20 cellular contexts compared by ENCODE assay signal in genomic region chr1:62178372-62178771, GRCh38. TPM values are rescaled to one million over a fixed set of nuclear protein-coding genes. Genes with fewer than 3 reads are reported as not detected.
DNase-seq lines count a peak whose midpoint lies in the region; ATAC-seq and TF ChIP-seq lines count a peak whose summit lies in the region.
"Had no signal": no experiment of that assay in that cellular context is flagged by ENCODE, and none has a peak within 500 bp of the region (broad histone marks: within the 10 kb centered on the region; RNA-seq: fewer than 3 reads in every experiment).

No MANE protein-coding gene starts in this region.

- H3K27ac ChIP-seq in GM23338 (ENCODE audit: low read depth), result no peak overlapping the region
- peak overlapping the region; percentile 36 for H3K27ac ChIP-seq in trophoblast cell (ENCODE audit: low read depth, low read length)
- H3K27ac ChIP-seq: KMS-11, SJCRH30 had no signal

- H3K18ac ChIP-seq in trophoblast cell (ENCODE audit: low read length), result no peak overlapping the region

- H3K14ac ChIP-seq in trophoblast cell (ENCODE audit: low read length), result no peak overlapping the region

- peak overlapping the region; percentile 93 for H2AK5ac ChIP-seq in trophoblast cell (ENCODE audit: low read length)

- H2BK12ac ChIP-seq in trophoblast cell (ENCODE audit: low read length), result peak overlapping the region; percentile 46

- H3K4me1 ChIP-seq in GM23338 (ENCODE audit: insufficient read depth) (peaks cover 65% of the 10 kb centered on the region), trophoblast cell (ENCODE audit: control insufficient read depth in 1 of 2, insufficient read depth in 2 of 2, low read length in 2 of 2) (peaks cover 6 to 31% of the 10 kb centered on the region in 2 experiments)

- peak overlapping the region; percentile 69 for H2BK5ac ChIP-seq in trophoblast cell (ENCODE audit: low read depth, low read length, poor library complexity)

- no CpG with 5 or more reads among the region's 7 CpGs for WGBS in trophoblast cell (ENCODE audit: extremely low coverage, insufficient coverage, insufficient read length)

- no peak overlapping the region for H2AFZ ChIP-seq in GM23338
- no peak overlapping the region for H2AFZ ChIP-seq in trophoblast cell (ENCODE audit: insufficient read depth, low read length, poor library complexity)

- peaks cover 21% of the 10 kb centered on the region for H3K79me1 ChIP-seq in trophoblast cell (ENCODE audit: low read length)

- H3K9me3 ChIP-seq in trophoblast cell (ENCODE audit: insufficient read depth, low read depth, low read length), result no peaks in the 10 kb centered on the region
- H3K9me3 ChIP-seq: HAP-1 had no signal

- no peak overlapping the region for H4K12ac ChIP-seq in trophoblast cell (ENCODE audit: low read depth, low read length)

- H4K20me1 ChIP-seq in GM23338 (replicated peaks; ENCODE audit: insufficient read depth), result no peaks in the 10 kb centered on the region; the same call in 1 of the 2 replicates

- H3K36me3 ChIP-seq in GM23338 (ENCODE audit: insufficient read depth) (no peaks in the 10 kb centered on the region), trophoblast cell (ENCODE audit: control insufficient read depth in 1 of 2, insufficient read depth in 2 of 2, low read length in 2 of 2) (no peaks in the 10 kb centered on the region)
- H3K36me3 ChIP-seq: HAP-1, SJCRH30 had no signal

- H3K4me3 ChIP-seq in GM23338, result no peak overlapping the region
- H3K4me3 ChIP-seq in trophoblast cell (ENCODE audit: low read depth, low read length), result no peak overlapping the region
- H3K4me3 ChIP-seq: HAP-1, SJCRH30 had no signal

- no peak overlapping the region for H3K9ac ChIP-seq in trophoblast cell (ENCODE audit: low read length)
- H3K9ac ChIP-seq: KMS-11 had no signal

- H3K4me1 Mint-ChIP-seq in GM23338, result peaks cover 80% of the 10 kb centered on the region
- H3K4me1 Mint-ChIP-seq: CD14-positive monocyte had no signal

- H3K4me2 ChIP-seq in GM23338 (0 out of 2 replicates have a peak overlapping the region, but pooled peaks have one; percentile 9), trophoblast cell (ENCODE audit: low read length) (no peak overlapping the region)
- H3K4me2 ChIP-seq: KMS-11 had no signal

- no peak for DNase-seq in GM23338 (ENCODE audit: low spot score)
- peak; percentile 86 for DNase-seq in NCI-H1694 (lab: John Stamatoyannopoulos, UW)
- DNase-seq in NCI-H82 (lab: John Stamatoyannopoulos, UW), result peak; percentile 62
- no peak for DNase-seq in trophoblast cell
- DNase-seq in AG08396 (ENCODE audit: low spot score), result no peak
- DNase-seq in activated naive CD4-positive, alpha-beta T cell treated with Interleukin-2 at 50 U/mL for 16 hours, result no peak
- no peak for DNase-seq in cortex of kidney (lab: John Stamatoyannopoulos, UW)
- DNase-seq: ACHN, DND-41, NCI-H187, NCI-H510A had no signal

- no peaks in the 10 kb centered on the region; the same call in 1 of the 2 replicates for H3F3A ChIP-seq in GM23338 (replicated peaks; ENCODE audit: low read depth)

- H3K27ac Mint-ChIP-seq in GM23338, result no peak overlapping the region
- H3K27ac Mint-ChIP-seq: CD14-positive monocyte had no signal

- H3K36me3 Mint-ChIP-seq in GM23338 (ENCODE audit: low read depth), result no peaks in the 10 kb centered on the region
- H3K36me3 Mint-ChIP-seq: CD14-positive monocyte had no signal

- ATAC-seq in GM23338, result no peak
- ATAC-seq: Panc1 had no signal

- H3K4ac ChIP-seq in trophoblast cell (ENCODE audit: low read depth, low read length), result no peak overlapping the region

- H3K4me3 Mint-ChIP-seq in GM23338, result no peak overlapping the region
- H3K4me3 Mint-ChIP-seq: CD14-positive monocyte had no signal

- H4K8ac ChIP-seq in trophoblast cell (ENCODE audit: low read depth, low read length), result peak overlapping the region; percentile 51

- peaks cover 4% of the 10 kb centered on the region for H3K27me3 Mint-ChIP-seq in GM23338 (ENCODE audit: insufficient read depth, low read depth, poor library complexity)

- 0 out of 3 replicates have a peak, but pooled peaks cover 3% of the 10 kb centered on the region for H3K9me3 Mint-ChIP-seq in GM23338

- no peaks in the 10 kb centered on the region for H3K27me3 ChIP-seq in GM23338 (ENCODE audit: insufficient read depth)
- H3K27me3 ChIP-seq in trophoblast cell (ENCODE audit: insufficient read depth, low read length), result no peaks in the 10 kb centered on the region
- H3K27me3 ChIP-seq: SJCRH30 had no signal

- H3K9me2 ChIP-seq in GM23338 (ENCODE audit: insufficient read depth), result peaks cover 4% of the 10 kb centered on the region; the same call in 1 of the 2 replicates

- TF ChIP-seq CTCF in GM23338 (conservative IDR thresholded peaks at IDR 0.05; ENCODE audit: low read depth in 2 of 2), result no peak

- peak overlapping the region; percentile 77 for H2BK120ac ChIP-seq in trophoblast cell (ENCODE audit: insufficient read depth, low read length, poor library complexity)

- H4K91ac ChIP-seq in trophoblast cell (ENCODE audit: low read depth, low read length), result peak overlapping the region; percentile 69

- 0 out of 2 replicates have a peak, but pooled peaks cover 6% of the 10 kb centered on the region for H3K79me2 ChIP-seq in GM23338 (replicated peaks; ENCODE audit: insufficient read depth)
- no peaks in the 10 kb centered on the region for H3K79me2 ChIP-seq in trophoblast cell (ENCODE audit: control insufficient read depth, insufficient read depth, low read length, poor library complexity)

- no peak overlapping the region for H3K23ac ChIP-seq in trophoblast cell (ENCODE audit: low read length)

TF ChIP-seq in GM23338, 12 proteins besides CTCF, POLR2A, EP300 and RAD21:
- no peak for TF ChIP-seq NANOG (IDR thresholded peaks at IDR 0.05; ENCODE audit: borderline replicate concordance)
- no peak for TF ChIP-seq JUNB (IDR thresholded peaks at IDR 0.05; ENCODE audit: unreplicated experiment)

RNA-seq across cellular contexts. Expression of gene L1TD1, which starts 16.3 kb away (rescaled TPM):
- 280 and 283 TPM in 2 replicates for total RNA-seq in GM23338 (2014; rRNA removed; shearing (Covaris generic))
- 509 and 628 TPM in 2 replicates for polyA plus RNA-seq in GM23338 (2016; fragmentation: Nextera tagmentation; extraction: Ambion mirVana)
- 65.5 and 65.9 TPM in 2 replicates for polyA plus RNA-seq in trophoblast cell (2013)
- total RNA-seq: G401; HT-29; M059J; SJCRH30; T-helper 1 cell treated with Interleukin-12 subunit alpha and Interleukin-12 subunit beta and Interleukin-4 antibody, amounts not matched to agents 30 ng/mL and 1 ng/mL, for 36 hours had no signal

Comparison
In these comparisons a context has a peak if more than half of its experiments do, and no peak if none do; other contexts are left out.
1. DNase-seq: peak in NCI-H1694 (single experiment) and NCI-H82 (single experiment); none in GM23338 (single experiment), trophoblast cell (0 of 2), AG08396 (single experiment), activated naive CD4-positive, alpha-beta T cell treated with Interleukin-2 at 50 U/mL for 16 hours (single experiment) and cortex of kidney (single experiment).